1 cellular context compared by ENCODE assay signal in the genomic region with DNA sequence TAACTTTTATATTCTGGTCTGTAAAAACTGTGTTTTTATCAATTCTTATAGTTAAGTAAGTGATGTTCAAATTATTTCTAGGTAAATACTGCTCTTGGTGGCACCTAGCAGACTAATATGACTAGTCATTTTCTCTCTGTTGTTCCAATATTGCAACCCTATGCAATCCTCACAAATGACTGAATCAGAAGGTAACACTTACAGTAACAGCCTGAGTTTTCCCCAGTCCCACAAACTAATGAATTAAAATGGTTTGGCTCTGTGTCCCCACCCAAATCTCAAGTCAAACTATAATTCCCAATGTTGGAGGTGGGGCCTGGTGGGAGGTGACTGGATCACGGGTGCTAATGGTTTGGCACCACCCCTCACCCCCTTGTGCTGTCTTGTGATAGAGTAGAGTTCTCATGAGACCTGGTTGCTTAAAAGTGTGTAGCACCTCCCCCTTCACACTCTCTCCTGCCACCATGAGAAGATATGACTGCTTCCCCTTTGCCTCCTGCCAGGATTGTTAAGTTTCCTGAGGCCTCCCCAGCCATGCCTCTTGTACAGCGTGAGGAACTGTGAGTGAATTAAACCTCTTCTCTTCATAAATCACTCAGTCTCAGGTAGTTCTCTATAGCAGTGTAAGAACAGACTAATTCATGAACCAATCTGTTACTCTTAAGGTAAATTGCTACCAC.
TF ChIP-seq lines count a peak whose summit lies in the region.

No MANE protein-coding gene starts in this region.

TF ChIP-seq in SK-N-SH, 30 proteins besides CTCF, POLR2A, EP300 and RAD21:
- TF ChIP-seq, protein P1, sequence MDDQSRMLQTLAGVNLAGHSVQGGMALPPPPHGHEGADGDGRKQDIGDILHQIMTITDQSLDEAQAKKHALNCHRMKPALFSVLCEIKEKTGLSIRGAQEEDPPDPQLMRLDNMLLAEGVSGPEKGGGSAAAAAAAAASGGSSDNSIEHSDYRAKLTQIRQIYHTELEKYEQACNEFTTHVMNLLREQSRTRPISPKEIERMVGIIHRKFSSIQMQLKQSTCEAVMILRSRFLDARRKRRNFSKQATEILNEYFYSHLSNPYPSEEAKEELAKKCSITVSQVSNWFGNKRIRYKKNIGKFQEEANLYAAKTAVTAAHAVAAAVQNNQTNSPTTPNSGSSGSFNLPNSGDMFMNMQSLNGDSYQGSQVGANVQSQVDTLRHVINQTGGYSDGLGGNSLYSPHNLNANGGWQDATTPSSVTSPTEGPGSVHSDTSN (IDR thresholded peaks at IDR 0.05): no peak
- no peak for TF ChIP-seq RXRA (IDR thresholded peaks at IDR 0.05; ENCODE audit: borderline replicate concordance, low read depth)
- no peak for TF ChIP-seq TAF1 (IDR thresholded peaks at IDR 0.05; ENCODE audit: borderline replicate concordance, low read depth, low read length)
- TF ChIP-seq MEF2A (IDR thresholded peaks at IDR 0.05; ENCODE audit: borderline replicate concordance, low read depth): no peak
- TF ChIP-seq, protein P2, sequence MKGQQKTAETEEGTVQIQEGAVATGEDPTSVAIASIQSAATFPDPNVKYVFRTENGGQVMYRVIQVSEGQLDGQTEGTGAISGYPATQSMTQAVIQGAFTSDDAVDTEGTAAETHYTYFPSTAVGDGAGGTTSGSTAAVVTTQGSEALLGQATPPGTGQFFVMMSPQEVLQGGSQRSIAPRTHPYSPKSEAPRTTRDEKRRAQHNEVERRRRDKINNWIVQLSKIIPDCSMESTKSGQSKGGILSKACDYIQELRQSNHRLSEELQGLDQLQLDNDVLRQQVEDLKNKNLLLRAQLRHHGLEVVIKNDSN (IDR thresholded peaks at IDR 0.05; ENCODE audit: borderline replicate concordance, low read depth): no peak
- TF ChIP-seq RCOR1 (IDR thresholded peaks at IDR 0.05; ENCODE audit: low read length): no peak
- no peak for TF ChIP-seq FOSL2 (IDR thresholded peaks at IDR 0.05; ENCODE audit: borderline replicate concordance, low read depth)
